In the genomic region with DNA sequence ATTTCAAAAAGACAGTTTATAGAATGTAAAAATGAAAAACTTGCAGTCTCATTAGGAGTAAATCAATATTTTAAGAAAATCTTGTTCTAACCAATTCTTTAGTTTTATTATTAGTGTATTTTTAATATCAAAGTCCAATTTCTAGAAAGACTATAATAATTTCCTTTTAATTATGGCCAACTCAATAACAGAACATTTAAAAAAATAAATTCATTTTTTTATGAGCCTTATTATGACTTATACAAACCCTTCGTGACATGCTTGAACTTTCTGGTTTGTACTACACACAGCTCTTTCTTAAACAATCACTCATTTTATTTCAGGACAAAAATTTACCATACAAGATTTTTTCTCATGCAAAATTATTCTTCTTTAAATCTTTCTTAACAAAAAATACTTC, we compare ENCODE assay signal across 12 cellular contexts. TPM values are rescaled to one million over a fixed set of nuclear protein-coding genes. Genes with fewer than 3 reads are reported as not detected.
"Had no signal": no experiment of that assay in that cellular context is flagged by ENCODE, and none has a peak within 500 bp of the region (broad histone marks: within the 10 kb centered on the region; RNA-seq: fewer than 3 reads in every experiment).

No MANE protein-coding gene starts in this region.

- H3K9me3 Mint-ChIP-seq: HFFc6 had no signal

- H3K4me3 Mint-ChIP-seq: GM23338, H9, HFFc6, IgD-negative memory B cell had no signal

- H3K4me3 ChIP-seq: GM23338 had no signal

- FAIRE-seq: H1, H54, HepG2 had no signal

- DNase-seq: H9, HCEC 1CT, HFFc6, KBM-7 had no signal

- H3K36me3 Mint-ChIP-seq: IgD-negative memory B cell had no signal

- H3K27ac Mint-ChIP-seq: GM23338, H9, HFFc6, IgD-negative memory B cell had no signal

- H3K4me1 Mint-ChIP-seq: IgD-negative memory B cell had no signal

- H3K27ac ChIP-seq: HL-60, KMS-11 had no signal

RNA-seq across cellular contexts. Expression of a gene that starts 11.7 kb away (rescaled TPM):
- total RNA-seq: GM23338, H1, H9, HepG2, HFFc6, HT1080 had no signal

RNA-seq across cellular contexts. Expression of a gene that starts 25.3 kb away (rescaled TPM):
- total RNA-seq: GM23338, H1, H9, HepG2, HFFc6, HT1080 had no signal
